20 cellular contexts compared by ENCODE assay signal in the genomic region with DNA sequence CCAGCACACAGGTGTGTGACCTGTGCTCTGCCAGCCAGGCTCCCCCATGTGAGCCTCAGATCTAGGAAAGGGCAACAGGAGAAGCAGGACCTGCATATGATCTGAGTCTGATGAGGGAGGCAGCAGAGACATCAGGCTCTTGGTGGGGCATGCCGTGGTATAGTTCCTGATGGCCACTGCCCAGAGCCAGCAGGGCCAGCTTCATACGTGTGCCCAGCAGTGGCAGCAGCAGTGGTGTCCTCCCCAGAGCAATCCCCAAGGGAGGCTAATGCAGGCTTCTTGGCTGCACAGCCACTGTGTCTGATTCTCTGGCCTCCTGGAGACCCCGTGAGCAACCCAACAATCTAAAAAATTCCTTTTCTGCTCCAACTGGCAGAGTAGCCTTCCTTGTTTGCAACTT.
DNase-seq lines count a peak whose midpoint lies in the region; ATAC-seq, FAIRE-seq and TF ChIP-seq lines count a peak whose summit lies in the region.
"Had no signal": no experiment of that assay in that cellular context is flagged by ENCODE, and none has a peak within 500 bp of the region (broad histone marks: within the 10 kb centered on the region; RNA-seq: fewer than 3 reads in every experiment).

No MANE protein-coding gene starts in this region.

- no peaks in the 10 kb centered on the region for H3K4me1 ChIP-seq in ascending aorta
- H3K4me1 ChIP-seq: A549 had no signal

- H3K4me3 Mint-ChIP-seq in natural killer cell treated with Interleukin-12 subunit alpha and Interleukin-12 subunit beta and Interleukin-15 and Interleukin-18, amount 100 ng/mL, for 72 hours, result no peak overlapping the region
- H3K4me3 Mint-ChIP-seq in natural killer cell, result no peak overlapping the region
- H3K4me3 Mint-ChIP-seq: CD14-positive monocyte; CD4-positive, alpha-beta memory T cell; GM23338; H9 had no signal

- in situ Hi-C loops in G401 (cut with HindIII; ENCODE audit: low sequenced_read_pairs), result no loop called here

- DNase-seq in natural killer cell treated with Interleukin-12 subunit alpha and Interleukin-12 subunit beta and Interleukin-15 and Interleukin-18, amount 100 ng/mL, for 72 hours (ENCODE audit: low spot score), result peak; percentile 37
- no peak for DNase-seq in natural killer cell
- DNase-seq in coronary artery (ENCODE audit: low spot score), result peak; percentile 62
- no peak for DNase-seq in sciatic nerve (ENCODE audit: low spot score)
- DNase-seq in G401 (ENCODE audit: low spot score), result no peak
- DNase-seq in ascending aorta (ENCODE audit: low spot score in 2 of 2), result no peak
- DNase-seq in GM12892 (ENCODE audit: insufficient read length), result no peak
- no peak for DNase-seq in H7
- DNase-seq: AML-193; Calu3; CD4-positive, alpha-beta memory T cell; DMS79 treated with DMSO at 0.1 percent for 48 hours; H9; IMR-90 had no signal

- H3K36me3 ChIP-seq in ascending aorta, result no peaks in the 10 kb centered on the region
- no peaks in the 10 kb centered on the region for H3K36me3 ChIP-seq in H7 (replicated peaks; ENCODE audit: control insufficient read depth, insufficient read depth, low read length)

- H3K9me3 Mint-ChIP-seq in natural killer cell treated with Interleukin-12 subunit alpha and Interleukin-12 subunit beta and Interleukin-15 and Interleukin-18, amount 100 ng/mL, for 72 hours, result peaks cover 3% of the 10 kb centered on the region
- H3K9me3 Mint-ChIP-seq in natural killer cell, result no peaks in the 10 kb centered on the region

- FAIRE-seq in GM12892 (lab: Jason Lieb, UNC), result no peak
- FAIRE-seq: A549, GM12878, HTR-8/SVneo had no signal

- intact Hi-C loops in natural killer cell (cut with micrococcal nuclease) (no loop called here), sciatic nerve (cut with DNase I) (no loop called here), ascending aorta (cut with DNase I) (no loop called here)

- ATAC-seq in natural killer cell treated with Interleukin-12 subunit alpha and Interleukin-12 subunit beta and Interleukin-15 and Interleukin-18, amount 100 ng/mL, for 72 hours, result no peak
- ATAC-seq in natural killer cell (no peak), sciatic nerve (peak; percentile 22)
- ATAC-seq: GM12878, GM23338 had no signal

- H3K27me3 ChIP-seq in ascending aorta, result no peaks in the 10 kb centered on the region
- no peaks in the 10 kb centered on the region for H3K27me3 ChIP-seq in H7 (ENCODE audit: control insufficient read depth, insufficient read depth, low read length)

- H3K27ac ChIP-seq in coronary artery, result no peak overlapping the region
- no peak overlapping the region for H3K27ac ChIP-seq in ascending aorta
- H3K27ac ChIP-seq: 22Rv1, A549 had no signal

- H3K9me3 ChIP-seq in ascending aorta, result peaks cover 0 to 4% of the 10 kb centered on the region in 2 donors

- H3K27ac Mint-ChIP-seq in natural killer cell treated with Interleukin-12 subunit alpha and Interleukin-12 subunit beta and Interleukin-15 and Interleukin-18, amount 100 ng/mL, for 72 hours, result no peak overlapping the region
- no peak overlapping the region for H3K27ac Mint-ChIP-seq in natural killer cell
- H3K27ac Mint-ChIP-seq: CD4-positive, alpha-beta memory T cell; GM23338; H9 had no signal

- no peaks in the 10 kb centered on the region for H3K36me3 Mint-ChIP-seq in natural killer cell treated with Interleukin-12 subunit alpha and Interleukin-12 subunit beta and Interleukin-15 and Interleukin-18, amount 100 ng/mL, for 72 hours
- H3K36me3 Mint-ChIP-seq in natural killer cell, result no peaks in the 10 kb centered on the region
- H3K36me3 Mint-ChIP-seq: CD14-positive monocyte; CD4-positive, alpha-beta memory T cell had no signal

- TF ChIP-seq POLR2A in GM12892 (IDR thresholded peaks at IDR 0.05; ENCODE audit: low read depth, low read length), result no peak

- TF ChIP-seq CTCF in natural killer cell (IDR thresholded peaks at IDR 0.05) (no peak), coronary artery (IDR thresholded peaks at IDR 0.05) (no peak), ascending aorta (IDR thresholded peaks at IDR 0.05) (no peak)

- peaks cover 38 to 56% of the 10 kb centered on the region in 2 donors for H3K27me3 Mint-ChIP-seq in natural killer cell treated with Interleukin-12 subunit alpha and Interleukin-12 subunit beta and Interleukin-15 and Interleukin-18, amount 100 ng/mL, for 72 hours
- H3K27me3 Mint-ChIP-seq in natural killer cell (ENCODE audit: low read depth in 2 of 2), result peaks cover 36 to 44% of the 10 kb centered on the region in 2 donors

- H3K4me3 ChIP-seq in coronary artery (no peak overlapping the region), ascending aorta (no peak overlapping the region), H7 (ENCODE audit: insufficient read depth, low read depth, low read length) (no peak overlapping the region)
- H3K4me3 ChIP-seq: A549, GM12878, GM23338 had no signal

- no peaks in the 10 kb centered on the region for H3K4me1 Mint-ChIP-seq in natural killer cell treated with Interleukin-12 subunit alpha and Interleukin-12 subunit beta and Interleukin-15 and Interleukin-18, amount 100 ng/mL, for 72 hours (ENCODE audit: low read depth in 2 of 2)
- H3K4me1 Mint-ChIP-seq in natural killer cell, result no peaks in the 10 kb centered on the region
- H3K4me1 Mint-ChIP-seq: CD4-positive, alpha-beta memory T cell; GM23338; H9 had no signal

Comparison
In these comparisons a context has a peak if more than half of its experiments do, and no peak if none do; other contexts are left out.
1. DNase-seq: peak in natural killer cell treated with Interleukin-12 subunit alpha and Interleukin-12 subunit beta and Interleukin-15 and Interleukin-18, amount 100 ng/mL, for 72 hours (single experiment) and coronary artery (single experiment); none in natural killer cell (single experiment), sciatic nerve (single experiment), G401 (single experiment), ascending aorta (0 of 2), GM12892 (single experiment) and H7 (single experiment).